ENCODE assay signal across 8 cellular contexts in the genomic region with DNA sequence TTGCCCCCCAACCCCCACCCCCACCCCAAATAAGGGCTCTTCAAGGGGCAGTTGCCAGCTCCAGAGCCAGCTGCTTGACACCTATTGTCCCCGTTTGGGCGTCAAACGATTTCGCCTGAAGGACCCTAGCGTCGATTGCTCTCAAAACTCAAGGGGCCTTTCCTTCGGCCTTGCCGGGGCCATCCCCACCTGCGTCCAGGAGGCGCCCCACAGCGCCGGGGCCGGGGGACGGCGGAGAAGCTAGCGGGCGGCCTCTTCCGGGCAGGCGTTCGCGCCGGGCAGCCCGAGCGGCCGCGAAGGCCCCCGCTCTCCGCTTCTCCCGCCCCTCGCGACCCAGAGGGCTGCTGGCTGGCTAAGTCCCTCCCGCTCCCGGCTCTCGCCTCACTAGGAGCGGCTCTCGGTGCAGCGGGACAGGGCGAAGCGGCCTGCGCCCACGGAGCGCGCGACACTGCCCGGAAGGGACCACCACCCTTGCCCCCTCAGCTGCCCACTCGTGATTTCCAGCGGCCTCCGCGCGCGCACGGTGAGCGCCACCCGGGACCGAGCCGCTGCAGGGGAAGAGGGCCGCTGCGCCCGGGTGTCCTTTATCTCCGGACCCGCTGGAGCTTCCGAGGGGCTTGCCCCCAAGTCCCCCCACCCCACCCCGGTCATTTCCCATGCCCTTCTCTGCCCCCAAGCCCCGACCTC. TPM values are rescaled to one million over a fixed set of nuclear protein-coding genes. Genes with fewer than 3 reads are reported as not detected.
A peak's percentile ranks its signal among the peaks of the same experiment; 100 is the strongest.
DNase-seq lines count a peak whose midpoint lies in the region; ATAC-seq and TF ChIP-seq lines count a peak whose summit lies in the region.

A gene with protein sequence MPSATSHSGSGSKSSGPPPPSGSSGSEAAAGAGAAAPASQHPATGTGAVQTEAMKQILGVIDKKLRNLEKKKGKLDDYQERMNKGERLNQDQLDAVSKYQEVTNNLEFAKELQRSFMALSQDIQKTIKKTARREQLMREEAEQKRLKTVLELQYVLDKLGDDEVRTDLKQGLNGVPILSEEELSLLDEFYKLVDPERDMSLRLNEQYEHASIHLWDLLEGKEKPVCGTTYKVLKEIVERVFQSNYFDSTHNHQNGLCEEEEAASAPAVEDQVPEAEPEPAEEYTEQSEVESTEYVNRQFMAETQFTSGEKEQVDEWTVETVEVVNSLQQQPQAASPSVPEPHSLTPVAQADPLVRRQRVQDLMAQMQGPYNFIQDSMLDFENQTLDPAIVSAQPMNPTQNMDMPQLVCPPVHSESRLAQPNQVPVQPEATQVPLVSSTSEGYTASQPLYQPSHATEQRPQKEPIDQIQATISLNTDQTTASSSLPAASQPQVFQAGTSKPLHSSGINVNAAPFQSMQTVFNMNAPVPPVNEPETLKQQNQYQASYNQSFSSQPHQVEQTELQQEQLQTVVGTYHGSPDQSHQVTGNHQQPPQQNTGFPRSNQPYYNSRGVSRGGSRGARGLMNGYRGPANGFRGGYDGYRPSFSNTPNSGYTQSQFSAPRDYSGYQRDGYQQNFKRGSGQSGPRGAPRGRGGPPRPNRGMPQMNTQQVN (plus strand): TSS at position 383 of the 687 bp plus-strand sequence. CDS start 690 bp downstream, outside the sequence.

- H3K79me1 ChIP-seq in H9 (ENCODE audit: insufficient read depth, low read depth, low read length, poor library complexity, severe bottlenecking): no peaks in the 10 kb centered on the region

- peaks cover 2% of the 10 kb centered on the region; the same call in 1 of the 2 replicates for H3K4me1 ChIP-seq in H9 (ENCODE audit: insufficient read depth, low read length)
- peaks cover 16% of the 10 kb centered on the region; the same call in 1 of the 2 replicates for H3K4me1 ChIP-seq in MM.1S (ENCODE audit: low read length)

- H3K9me3 ChIP-seq in H9 (ENCODE audit: control insufficient read depth, low read depth, low read length) (no peaks in the 10 kb centered on the region), MM.1S (replicated peaks; ENCODE audit: insufficient read depth, low read length) (no peaks in the 10 kb centered on the region), neural cell (ENCODE audit: low read length) (no peaks in the 10 kb centered on the region)

- no CpG with 5 or more reads among the region's 64 CpGs for whole genome bisulfite sequencing in H9 (ENCODE audit: extremely low coverage, insufficient read length, low lambda C conversion rate)

- H2AFZ ChIP-seq in H9 (ENCODE audit: low read length) (no peak within 1 kb of the TSS), MM.1S (ENCODE audit: low read length) (peak within 1 kb of the TSS; percentile 81), neural cell (ENCODE audit: low read depth, low read length) (peak within 1 kb of the TSS; percentile 40)

- H4K91ac ChIP-seq in H9 (ENCODE audit: insufficient read length, low read depth, low read length): peak within 1 kb of the TSS; percentile 95

- H3T11ph ChIP-seq in H9 (ENCODE audit: low read length): no peak within 1 kb of the TSS

- H3K23me2 ChIP-seq in H9 (ENCODE audit: insufficient read length, low read depth, low read length, poor library complexity, severe bottlenecking): no peaks in the 10 kb centered on the region

- H4K8ac ChIP-seq in H9 (replicated peaks; ENCODE audit: insufficient read length, low read depth, low read length): peak within 1 kb of the TSS; percentile 97

- H3K23ac ChIP-seq in H9 (ENCODE audit: insufficient read length, low read depth, low read length): peak within 1 kb of the TSS; percentile 62

- TF ChIP-seq EP300 in neural cell (conservative IDR thresholded peaks at IDR 0.05; ENCODE audit: poor library complexity, severe bottlenecking): peak; percentile 43

- H3K27ac ChIP-seq in H9 (ENCODE audit: insufficient read length, low read depth, low read length) (peak within 1 kb of the TSS; percentile 78), MM.1S (ENCODE audit: low read length) (peak within 1 kb of the TSS; percentile 98), neural cell (ENCODE audit: low read length) (peak within 1 kb of the TSS; percentile 98)

- H3K9ac ChIP-seq in H9 (ENCODE audit: extremely low read depth, insufficient read length, low read length) (peak within 1 kb of the TSS; percentile 100), MM.1S (ENCODE audit: low read length) (peak within 1 kb of the TSS; percentile 98), neural cell (ENCODE audit: low read length) (peak within 1 kb of the TSS; percentile 99)

- H4K20me1 ChIP-seq in H9 (ENCODE audit: control insufficient read depth, insufficient read depth, insufficient read length) (no peaks in the 10 kb centered on the region), MM.1S (ENCODE audit: insufficient read depth, low read length) (peaks cover 24% of the 10 kb centered on the region), neural cell (ENCODE audit: insufficient read depth) (peaks cover 11% of the 10 kb centered on the region)

- no peak for TF ChIP-seq CTCF in H9 (conservative IDR thresholded peaks at IDR 0.05)
- no peak for TF ChIP-seq CTCF in MM.1S (IDR thresholded peaks at IDR 0.05; ENCODE audit: low read length)
- TF ChIP-seq CTCF in fibroblast of villous mesenchyme (IDR thresholded peaks at IDR 0.05; ENCODE audit: insufficient read depth, low read depth, low read length): no peak
- TF ChIP-seq CTCF in neural cell (IDR thresholded peaks at IDR 0.05; ENCODE audit: poor library complexity, severe bottlenecking): peak; percentile 13

- H3K4me2 ChIP-seq in H9 (ENCODE audit: insufficient read depth, insufficient read length, low read length): peak within 1 kb of the TSS; percentile 82
- H3K4me2 ChIP-seq in MM.1S (ENCODE audit: low read depth, low read length): peak within 1 kb of the TSS; percentile 74
- H3K4me2 ChIP-seq in neural cell (ENCODE audit: low read length): peak within 1 kb of the TSS; percentile 96

- H2BK120ac ChIP-seq in H9 (ENCODE audit: low read depth, low read length, poor library complexity, severe bottlenecking): no peak within 1 kb of the TSS

- no peak within 1 kb of the TSS for H2BK15ac ChIP-seq in H9 (ENCODE audit: low read depth, low read length)

- peak within 1 kb of the TSS; percentile 93 for H4K5ac ChIP-seq in H9 (ENCODE audit: insufficient read length, low read depth, low read length)

- H3K9me2 ChIP-seq in MM.1S (replicated peaks; ENCODE audit: insufficient read depth, low read length): no peaks in the 10 kb centered on the region
- no peaks in the 10 kb centered on the region for H3K9me2 ChIP-seq in neural cell (ENCODE audit: insufficient read depth, low read length)

- H3K27me3 ChIP-seq in H9 (ENCODE audit: insufficient read depth, low read length): no peaks in the 10 kb centered on the region
- H3K27me3 ChIP-seq in MM.1S (replicated peaks; ENCODE audit: insufficient read depth, low read length): no peaks in the 10 kb centered on the region
- no peaks in the 10 kb centered on the region for H3K27me3 ChIP-seq in neural cell (ENCODE audit: insufficient read depth, low read depth, low read length)

- no peak within 1 kb of the TSS for H2AK5ac ChIP-seq in H9 (ENCODE audit: insufficient read length, low read length)

- H3K27ac Mint-ChIP-seq in H9: peak within 1 kb of the TSS; percentile 98 to 100 (median 100)
- peak within 1 kb of the TSS; percentile 87 to 99 for H3K27ac Mint-ChIP-seq in stimulated activated naive CD8-positive, alpha-beta T cell treated with anti-CD3 and anti-CD28 coated beads, Interleukin-15, amount 100 ng/mL, for 72 hours

- H3K4me1 Mint-ChIP-seq in H9: peaks cover 22 to 30% of the 10 kb centered on the region in 2 experiments
- H3K4me1 Mint-ChIP-seq in stimulated activated naive CD8-positive, alpha-beta T cell treated with anti-CD3 and anti-CD28 coated beads, Interleukin-15, amount 100 ng/mL, for 72 hours: peaks cover 19% of the 10 kb centered on the region

- H2BK20ac ChIP-seq in H9 (ENCODE audit: low read depth, low read length, poor library complexity, severe bottlenecking): no peak within 1 kb of the TSS

- H3K36me3 ChIP-seq in MM.1S (replicated peaks; ENCODE audit: insufficient read depth, low read length) (peaks cover 5% of the 10 kb centered on the region), neural cell (ENCODE audit: insufficient read depth, low read length) (no peaks in the 10 kb centered on the region)

- no peaks in the 10 kb centered on the region; the same call in none of the 2 replicates for H3K27me3 Mint-ChIP-seq in H9 (ENCODE audit: low read depth)
- H3K27me3 Mint-ChIP-seq in stimulated activated naive CD8-positive, alpha-beta T cell treated with anti-CD3 and anti-CD28 coated beads, Interleukin-15, amount 100 ng/mL, for 72 hours: peaks cover 15% of the 10 kb centered on the region

- peak within 1 kb of the TSS; percentile 86 for H2BK12ac ChIP-seq in H9 (ENCODE audit: insufficient read length, low read depth, low read length)

- ATAC-seq in stimulated activated naive CD8-positive, alpha-beta T cell treated with anti-CD3 and anti-CD28 coated beads, Interleukin-15, amount 100 ng/mL, for 72 hours: peak; percentile 88

- H3K79me2 ChIP-seq in H9 (ENCODE audit: insufficient read depth, low read length) (peaks cover 35% of the 10 kb centered on the region; the same call in 1 of the 2 replicates), MM.1S (ENCODE audit: low read length) (peaks cover 44% of the 10 kb centered on the region), neural cell (replicated peaks; ENCODE audit: insufficient read depth, low read length) (peaks cover 43% of the 10 kb centered on the region)

- H3K56ac ChIP-seq in H9 (ENCODE audit: insufficient read length, low read depth, low read length): peak within 1 kb of the TSS; percentile 94

- peak within 1 kb of the TSS; percentile 96 for H3K4me3 ChIP-seq in MM.1S (ENCODE audit: low read length)
- peak within 1 kb of the TSS; percentile 90 for H3K4me3 ChIP-seq in fibroblast of villous mesenchyme (ENCODE audit: low read depth, low read length)
- peak within 1 kb of the TSS; percentile 75 for H3K4me3 ChIP-seq in neural cell (ENCODE audit: low read length)

- peak within 1 kb of the TSS; percentile 99 for H3K4me3 Mint-ChIP-seq in H9
- peak within 1 kb of the TSS; percentile 93 to 94 for H3K4me3 Mint-ChIP-seq in stimulated activated naive CD8-positive, alpha-beta T cell treated with anti-CD3 and anti-CD28 coated beads, Interleukin-15, amount 100 ng/mL, for 72 hours

- H3F3A ChIP-seq in MM.1S (ENCODE audit: insufficient read depth, low read length): peaks cover 16% of the 10 kb centered on the region
- H3F3A ChIP-seq in neural cell (ENCODE audit: insufficient read depth, low read length, poor library complexity, severe bottlenecking): peaks cover 2% of the 10 kb centered on the region

- peak; percentile 30 for TF ChIP-seq RAD21 in neural cell (conservative IDR thresholded peaks at IDR 0.05)

- H3K14ac ChIP-seq in H9 (ENCODE audit: insufficient read depth, low read length): peak within 1 kb of the TSS; percentile 100

- peaks cover 5 to 6% of the 10 kb centered on the region in 2 experiments; a peak in 4 of 5 replicates for H3K9me3 Mint-ChIP-seq in H9
- H3K9me3 Mint-ChIP-seq in stimulated activated naive CD8-positive, alpha-beta T cell treated with anti-CD3 and anti-CD28 coated beads, Interleukin-15, amount 100 ng/mL, for 72 hours: no peaks in the 10 kb centered on the region

- peak; percentile 94 for DNase-seq in EL
- DNase-seq in H9: peak; percentile 90
- DNase-seq in MM.1S: peak; percentile 93
- DNase-seq in SHP77 treated with DMSO at 0.1 percent for 48 hours (lab: John Stamatoyannopoulos, UW): peak; percentile 94
- peak; percentile 94 for DNase-seq in activated effector memory CD4-positive, alpha-beta T cell treated with anti-CD3 and anti-CD28 coated beads, Interleukin-2, amount 50 U/mL, for 16 hours
- DNase-seq in fibroblast of villous mesenchyme (ENCODE audit: low read depth): peak; percentile 89
- peak; percentile 92 to 94 for DNase-seq in stimulated activated naive CD8-positive, alpha-beta T cell treated with anti-CD3 and anti-CD28 coated beads, Interleukin-15, amount 100 ng/mL, for 72 hours

- H2BK5ac ChIP-seq in H9 (ENCODE audit: insufficient read length, low read length): peak within 1 kb of the TSS; percentile 69

- peak within 1 kb of the TSS; percentile 97 for H3K4ac ChIP-seq in H9 (ENCODE audit: low read depth, low read length)

- H3K18ac ChIP-seq in H9 (ENCODE audit: insufficient read length, low read depth, low read length): peak within 1 kb of the TSS; percentile 98

- peaks cover 16 to 33% (median 23%) of the 10 kb centered on the region in 3 experiments; a peak in 6 of 7 replicates for H3K36me3 Mint-ChIP-seq in H9 (ENCODE audit: insufficient read depth in 1 of 3, low read depth in 3 of 3)

RNA-seq across cellular contexts. Expression of the gene that starts here (rescaled TPM):
- total RNA-seq in H9 (2021): 281 and 301 TPM in 2 replicates
- total RNA-seq in fibroblast of villous mesenchyme: 172 and 240 TPM in 2 replicates
- polyA plus RNA-seq in neural cell: 243 and 256 TPM in 2 replicates
- polyA minus RNA-seq in neural cell: 427 and 533 TPM in 2 replicates

Comparison
In these comparisons a context has a peak if more than half of its experiments do, and no peak if none do; other contexts are left out.
1. Peak in every context shown above with its lines: DNase-seq, ATAC-seq, H3K4me3 ChIP-seq and H3K27ac ChIP-seq.